Comparison of ENCODE assay signal across 31 cellular contexts in the genomic region with DNA sequence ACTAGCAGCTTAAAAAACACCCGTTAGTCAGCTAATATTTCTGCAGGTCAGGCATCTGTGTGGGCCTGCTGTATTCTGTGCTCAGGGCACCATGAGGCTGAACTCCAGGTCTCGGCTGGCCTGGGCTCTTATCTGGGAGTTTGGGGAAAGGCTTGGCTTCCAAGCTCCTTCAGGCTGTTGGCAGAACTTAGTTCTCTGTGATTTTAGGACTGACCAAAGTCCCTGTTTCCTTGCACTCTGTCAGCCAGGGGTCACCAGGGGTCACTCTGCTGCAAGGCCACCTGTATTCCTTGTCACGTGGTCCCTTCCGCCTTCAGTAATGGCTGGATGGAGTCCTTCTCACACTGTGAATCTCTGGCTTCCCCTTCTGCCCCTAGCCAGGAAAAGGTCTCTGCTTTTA.
"Had no signal": no experiment of that assay in that cellular context is flagged by ENCODE, and none has a peak within 500 bp of the region (broad histone marks: within the 10 kb centered on the region; RNA-seq: fewer than 3 reads in every experiment).

No MANE protein-coding gene starts in this region.

- FAIRE-seq: endometrium, frontal cortex had no signal

- H3K27ac ChIP-seq: ascending aorta, breast epithelium, cardiac muscle cell, colonic mucosa, WERI-Rb-1 had no signal

- H3K4me1 Mint-ChIP-seq: activated B cell treated with CpG ODN at 0.5 μM for 24 hours; activated CD4-positive, alpha-beta memory T cell treated with anti-CD3 and anti-CD28 coated beads, Interleukin-2, amount 10 ng/mL, durations not matched to agents 7 days and 5 days; activated naive CD4-positive, alpha-beta T cell treated with anti-CD3 and anti-CD28 coated beads, Interleukin-2, amount 10 ng/mL, durations not matched to agents 7 days and 5 days; activated naive CD8-positive, alpha-beta T cell treated with anti-CD3 and anti-CD28 coated beads, Interleukin-2, amount 10 ng/mL, durations not matched to agents 7 days and 5 days; brain; T-helper 17 cell had no signal

- H3K4me3 ChIP-seq: ascending aorta, breast epithelium, cardiac muscle cell, colonic mucosa had no signal

- H3K27ac Mint-ChIP-seq: activated B cell treated with CpG ODN at 0.5 μM for 24 hours; activated CD4-positive, alpha-beta memory T cell treated with anti-CD3 and anti-CD28 coated beads, Interleukin-2, amount 10 ng/mL, durations not matched to agents 7 days and 5 days; activated naive CD4-positive, alpha-beta T cell treated with anti-CD3 and anti-CD28 coated beads, Interleukin-2, amount 10 ng/mL, durations not matched to agents 7 days and 5 days; activated naive CD4-positive, alpha-beta T cell treated with anti-CD3 and anti-CD28 coated beads, Interleukin-2, amount 50 U/mL, for 72 hours; activated naive CD8-positive, alpha-beta T cell treated with anti-CD3 and anti-CD28 coated beads, Interleukin-2, amount 10 ng/mL, durations not matched to agents 7 days and 5 days; activated T-cell treated with anti-CD3 and anti-CD28 coated beads, Interleukin-2, amount 50 U/mL, for 24 hours; activated T-cell treated with anti-CD3 and anti-CD28 coated beads, Interleukin-2, amount 50 U/mL, for 72 hours; brain; T-helper 17 cell; T-helper 2 cell treated with Interferon-gamma antibody and Interleukin-4, amounts not matched to agents 5 μg/mL and 100 μg/mL, for 36 hours had no signal

- H3K27me3 Mint-ChIP-seq: activated B cell treated with CpG ODN at 0.5 μM for 24 hours; activated CD4-positive, alpha-beta memory T cell treated with anti-CD3 and anti-CD28 coated beads, Interleukin-2, amount 10 ng/mL, durations not matched to agents 7 days and 5 days; activated naive CD4-positive, alpha-beta T cell treated with anti-CD3 and anti-CD28 coated beads, Interleukin-2, amount 10 ng/mL, durations not matched to agents 7 days and 5 days; activated naive CD8-positive, alpha-beta T cell treated with anti-CD3 and anti-CD28 coated beads, Interleukin-2, amount 10 ng/mL, durations not matched to agents 7 days and 5 days; activated T-cell treated with anti-CD3 and anti-CD28 coated beads, Interleukin-2, amount 50 U/mL, for 24 hours; brain had no signal

- H3K9me3 ChIP-seq: ascending aorta, breast epithelium, colonic mucosa had no signal

- H3K4me1 ChIP-seq: ascending aorta, breast epithelium, colonic mucosa had no signal

- ATAC-seq: activated CD4-positive, CD25-positive, alpha-beta regulatory T cell treated with anti-CD3 and anti-CD28 coated beads, Interleukin-2, amount 50 U/mL, for 24 hours; activated naive CD4-positive, alpha-beta T cell treated with anti-CD3 and anti-CD28 coated beads, Interleukin-2, amount 50 U/mL, for 72 hours; activated T-cell treated with anti-CD3 and anti-CD28 coated beads, Interleukin-2, amount 50 U/mL, for 72 hours; esophagus mucosa; T-helper 17 cell had no signal

- H3K36me3 ChIP-seq: ascending aorta, breast epithelium, cardiac muscle cell, colonic mucosa, WERI-Rb-1 had no signal

- H3K9me3 Mint-ChIP-seq: activated B cell treated with CpG ODN at 0.5 μM for 24 hours had no signal

- H3K4me3 Mint-ChIP-seq: activated B cell treated with CpG ODN at 0.5 μM for 24 hours; activated CD4-positive, alpha-beta memory T cell treated with anti-CD3 and anti-CD28 coated beads, Interleukin-2, amount 10 ng/mL, durations not matched to agents 7 days and 5 days; activated naive CD4-positive, alpha-beta T cell treated with anti-CD3 and anti-CD28 coated beads, Interleukin-2, amount 10 ng/mL, durations not matched to agents 7 days and 5 days; activated naive CD8-positive, alpha-beta T cell treated with anti-CD3 and anti-CD28 coated beads, Interleukin-2, amount 10 ng/mL, durations not matched to agents 7 days and 5 days; activated T-cell treated with anti-CD3 and anti-CD28 coated beads, Interleukin-2, amount 50 U/mL, for 24 hours; activated T-cell treated with anti-CD3 and anti-CD28 coated beads, Interleukin-2, amount 50 U/mL, for 72 hours; brain; T-helper 17 cell; T-helper 2 cell treated with Interferon-gamma antibody and Interleukin-4, amounts not matched to agents 5 μg/mL and 100 μg/mL, for 36 hours had no signal

- DNase-seq: activated B cell treated with CpG ODN at 0.5 μM for 24 hours; activated CD4-positive, alpha-beta memory T cell treated with anti-CD3 and anti-CD28 coated beads, Interleukin-2, amount 10 ng/mL, durations not matched to agents 7 days and 5 days; activated CD4-positive, alpha-beta T cell treated with anti-CD3 and anti-CD28 coated beads for 48 hours; activated CD8-positive, alpha-beta memory T cell treated with anti-CD3 and anti-CD28 coated beads, Interleukin-2, amount 50 U/mL, for 48 hours; activated gamma-delta T cell; activated naive CD4-positive, alpha-beta T cell; activated naive CD4-positive, alpha-beta T cell treated with anti-CD3 and anti-CD28 coated beads, Interleukin-2, amount 10 ng/mL, durations not matched to agents 7 days and 5 days; activated naive CD8-positive, alpha-beta T cell treated with anti-CD3 and anti-CD28 coated beads, Interleukin-2, amount 10 ng/mL, durations not matched to agents 7 days and 5 days; activated T-cell treated with anti-CD3 and anti-CD28 coated beads for 4 hours; activated T-cell treated with anti-CD3 and anti-CD28 coated beads, Interleukin-2, amount 50 U/mL, for 24 hours; activated T-cell treated with anti-CD3 and anti-CD28 coated beads, Interleukin-2, amount 50 U/mL, for 72 hours; central memory CD4-positive, alpha-beta T cell; cerebellar nuclear complex; colonic mucosa; effector CD8-positive, alpha-beta T cell; foreskin fibroblast; head of caudate nucleus; T-helper 1 cell; T-helper 17 cell; T1000; WERI-Rb-1 had no signal

- H3K36me3 Mint-ChIP-seq: activated naive CD4-positive, alpha-beta T cell treated with anti-CD3 and anti-CD28 coated beads, Interleukin-2, amount 10 ng/mL, durations not matched to agents 7 days and 5 days; activated naive CD4-positive, alpha-beta T cell treated with anti-CD3 and anti-CD28 coated beads, Interleukin-2, amount 50 U/mL, for 72 hours; activated naive CD8-positive, alpha-beta T cell treated with anti-CD3 and anti-CD28 coated beads, Interleukin-2, amount 10 ng/mL, durations not matched to agents 7 days and 5 days had no signal

- H3K27me3 ChIP-seq: ascending aorta, breast epithelium, cardiac muscle cell, colonic mucosa had no signal
